Comparison of ENCODE assay signal across 16 cellular contexts in genomic region chr7:136940122-136940521, GRCh38.
DNase-seq lines count a peak whose midpoint lies in the region; ATAC-seq and TF ChIP-seq lines count a peak whose summit lies in the region.
"Had no signal": no experiment of that assay in that cellular context is flagged by ENCODE, and none has a peak within 500 bp of the region (broad histone marks: within the 10 kb centered on the region; RNA-seq: fewer than 3 reads in every experiment).

No MANE protein-coding gene starts in this region.

- H3K4me3 ChIP-seq in heart left ventricle (no peak overlapping the region), IMR-90 (ENCODE audit: insufficient read depth, low read depth, low read length) (no peak overlapping the region)
- H3K4me3 ChIP-seq: BLaER1 treated with 17β-estradiol and CSF1 and Interleukin-3, amounts not matched to agents 10 nM and 100 nM had no signal

- WGBS in heart left ventricle, 4 donors = 43 to 48% (median 47%) methylated on average over 4 of the region's 4 CpGs
- WGBS in IMR-90 (ENCODE audit: extremely low coverage in 2 of 2, insufficient read length in 1 of 2), 2 experiments = 86% methylated on average over 4 of the region's 4 CpGs; no CpG with 5 or more reads in 1 of the 2 experiments

- no peak overlapping the region for H2AFZ ChIP-seq in IMR-90 (replicated peaks; ENCODE audit: low read length, poor library complexity)

- TF ChIP-seq CTCF in heart left ventricle (IDR thresholded peaks at IDR 0.05) = no peak
- no peak for TF ChIP-seq CTCF in IMR-90 (conservative IDR thresholded peaks at IDR 0.05; ENCODE audit: low read depth, low read length)
- no peak for TF ChIP-seq CTCF in mesothelial cell of epicardium (IDR thresholded peaks at IDR 0.05; ENCODE audit: unreplicated experiment)
- TF ChIP-seq CTCF in type B pancreatic cell (conservative IDR thresholded peaks at IDR 0.05) = no peak

- POLR2A ChIA-PET in IMR-90 (lab: Charles Lee; ENCODE audit: unreplicated experiment) = no interaction called here

- H3K4me3 Mint-ChIP-seq in mesothelial cell of epicardium = no peak overlapping the region
- H3K4me3 Mint-ChIP-seq in type B pancreatic cell = no peak overlapping the region
- H3K4me3 Mint-ChIP-seq: B cell; CD8-positive, alpha-beta T cell had no signal

- H3K56ac ChIP-seq in IMR-90 (ENCODE audit: extremely low read depth, insufficient read depth, low read length) = no peak overlapping the region

- peaks cover 5% of the 10 kb centered on the region; the same call in 1 of the 2 replicates for H4K20me1 ChIP-seq in IMR-90 (ENCODE audit: insufficient read depth, low read length)
- H4K20me1 ChIP-seq: BLaER1 treated with 17β-estradiol and CSF1 and Interleukin-3, amounts not matched to agents 10 nM and 100 nM had no signal

- H3K9me3 Mint-ChIP-seq in mesothelial cell of epicardium (peaks cover 2% of the 10 kb centered on the region), type B pancreatic cell (no peaks in the 10 kb centered on the region)
- H3K9me3 Mint-ChIP-seq: CD8-positive, alpha-beta T cell had no signal

- DNase-seq in heart left ventricle (no peak), Right ventricle myocardium inferior (ENCODE audit: missing footprints) (no peak), IMR-90 (no peak), mesothelial cell of epicardium (ENCODE audit: low spot score in 2 of 2, unreplicated experiment in 2 of 2) (no peak), type B pancreatic cell (ENCODE audit: extremely low spot score, unreplicated experiment) (no peak), left colon (no peak)
- DNase-seq: Calu3; CD8-positive, alpha-beta T cell; DMS79 treated with DMSO at 0.1 percent for 48 hours; GF-D8; GOT3; H7 had no signal

- no peak for TF ChIP-seq RAD21 in IMR-90 (IDR thresholded peaks at IDR 0.05; ENCODE audit: low read length)

- H3K23ac ChIP-seq in IMR-90 (ENCODE audit: low read depth, low read length) = peak overlapping the region; percentile 2; the same call in 1 of the 2 replicates

- ATAC-seq in heart left ventricle = peak in 2 of 4 donors; percentile 42 to 51
- ATAC-seq in Right ventricle myocardium inferior = no peak
- ATAC-seq in IMR-90 (ENCODE audit: low read depth) = no peak
- no peak for ATAC-seq in left colon
- ATAC-seq in GM19463 (IDR thresholded peaks at IDR 0.05; ENCODE audit: unreplicated experiment) = no peak
- ATAC-seq: CD8-positive, alpha-beta T cell; HepG2 had no signal

- no peaks in the 10 kb centered on the region for H3K27me3 Mint-ChIP-seq in mesothelial cell of epicardium (ENCODE audit: low read depth)
- no peaks in the 10 kb centered on the region for H3K27me3 Mint-ChIP-seq in type B pancreatic cell
- H3K27me3 Mint-ChIP-seq: B cell had no signal

- no peak overlapping the region for H2BK5ac ChIP-seq in IMR-90 (ENCODE audit: low read depth, low read length, poor library complexity, severe bottlenecking)

- CTCF ChIA-PET in IMR-90 (lab: Yijun Ruan, JAX) = no interaction called here

- peak overlapping the region; percentile 3 for H3K27ac Mint-ChIP-seq in mesothelial cell of epicardium
- peak overlapping the region; percentile 17 for H3K27ac Mint-ChIP-seq in type B pancreatic cell
- H3K27ac Mint-ChIP-seq: B cell; CD8-positive, alpha-beta T cell had no signal

- no peak overlapping the region for H2AK9ac ChIP-seq in IMR-90 (replicated peaks; ENCODE audit: low read depth, low read length, poor library complexity)

- peak overlapping the region in 1 of 2 experiments; percentile 35; a peak in 1 of 4 replicates for H4K8ac ChIP-seq in IMR-90 (ENCODE audit: low read depth in 2 of 2, low read length in 2 of 2)

- H4K5ac ChIP-seq in IMR-90 (ENCODE audit: low read depth, low read length) = no peak overlapping the region; the same call in 1 of the 2 replicates

- H3K18ac ChIP-seq in IMR-90 (ENCODE audit: low read depth, low read length) = peak overlapping the region; percentile 40; the same call in 1 of the 2 replicates

- in situ Hi-C loops in IMR-90 (cut with MboI; ENCODE audit: low sequenced_read_pairs) = no loop called here

- H3K9me3 ChIP-seq in heart left ventricle (no peaks in the 10 kb centered on the region), IMR-90 (ENCODE audit: control insufficient read depth, insufficient read depth, low read length) (no peaks in the 10 kb centered on the region)
- H3K9me3 ChIP-seq: BLaER1 treated with 17β-estradiol and CSF1 and Interleukin-3, amounts not matched to agents 10 nM and 100 nM had no signal

- dilution Hi-C loops in IMR-90 (cut with HindIII; ENCODE audit: low sequenced_read_pairs, unreplicated experiment) = no loop called here

- peaks cover 7% of the 10 kb centered on the region for H3K9me1 ChIP-seq in IMR-90 (ENCODE audit: insufficient read depth, low read length)

- no peak overlapping the region for H3K14ac ChIP-seq in IMR-90 (replicated peaks; ENCODE audit: low read depth, low read length)

- H3K4me1 ChIP-seq in heart left ventricle (peaks cover 0 to 36% (median 6%) of the 10 kb centered on the region in 12 donors), IMR-90 (ENCODE audit: control insufficient read depth, insufficient read depth, low read length) (peaks cover 14% of the 10 kb centered on the region)
- H3K4me1 ChIP-seq: BLaER1 treated with 17β-estradiol and CSF1 and Interleukin-3, amounts not matched to agents 10 nM and 100 nM had no signal

- H3K4ac ChIP-seq in IMR-90 (ENCODE audit: low read depth, low read length) = no peak overlapping the region

- H3K36me3 ChIP-seq in heart left ventricle (no peaks in the 10 kb centered on the region), IMR-90 (ENCODE audit: control insufficient read depth, insufficient read depth, low read length) (peaks cover 20% of the 10 kb centered on the region)
- H3K36me3 ChIP-seq: BLaER1 treated with 17β-estradiol and CSF1 and Interleukin-3, amounts not matched to agents 10 nM and 100 nM had no signal

- H3K4me1 Mint-ChIP-seq in mesothelial cell of epicardium (peaks cover 43% of the 10 kb centered on the region), type B pancreatic cell (ENCODE audit: unreplicated experiment) (peaks cover 13% of the 10 kb centered on the region)
- H3K4me1 Mint-ChIP-seq: B cell had no signal

- peaks cover 32 to 59% of the 10 kb centered on the region in 2 experiments for H3K79me1 ChIP-seq in IMR-90 (ENCODE audit: low read depth in 1 of 2, low read length in 2 of 2)

- peaks cover 7% of the 10 kb centered on the region for H3K36me3 Mint-ChIP-seq in mesothelial cell of epicardium
- no peaks in the 10 kb centered on the region for H3K36me3 Mint-ChIP-seq in type B pancreatic cell
- H3K36me3 Mint-ChIP-seq: CD8-positive, alpha-beta T cell had no signal

- no peak overlapping the region for H3K9ac ChIP-seq in IMR-90 (ENCODE audit: low read depth, low read length)
- H3K9ac ChIP-seq: BLaER1 treated with 17β-estradiol and CSF1 and Interleukin-3, amounts not matched to agents 10 nM and 100 nM had no signal

- H3K27ac ChIP-seq in heart left ventricle = peak overlapping the region; percentile 46 to 90 (median 70)
- no peak overlapping the region for H3K27ac ChIP-seq in IMR-90 (ENCODE audit: insufficient read depth, low read length)
- H3K27ac ChIP-seq: BLaER1 treated with 17β-estradiol and CSF1 and Interleukin-3, amounts not matched to agents 10 nM and 100 nM had no signal

- no peak overlapping the region for H4K91ac ChIP-seq in IMR-90 (ENCODE audit: insufficient read depth, low read depth, low read length)

- no peak overlapping the region for H2BK15ac ChIP-seq in IMR-90 (ENCODE audit: low read depth, low read length)

- TF ChIP-seq POLR2A in heart left ventricle (IDR thresholded peaks at IDR 0.05) (no peak), IMR-90 (IDR thresholded peaks at IDR 0.05; ENCODE audit: low read depth, low read length) (no peak)

- no peak overlapping the region for H2BK20ac ChIP-seq in IMR-90 (ENCODE audit: low read depth, low read length)

- BruUV-seq in IMR-90 (replicated peaks; lab: Mats Ljungman, UMichigan) = no TSS peak

- H3K27me3 ChIP-seq in heart left ventricle (no peaks in the 10 kb centered on the region), IMR-90 (ENCODE audit: control insufficient read depth, insufficient read depth, low read length) (no peaks in the 10 kb centered on the region)
- H3K27me3 ChIP-seq: BLaER1 treated with 17β-estradiol and CSF1 and Interleukin-3, amounts not matched to agents 10 nM and 100 nM had no signal

- H2BK120ac ChIP-seq in IMR-90 (ENCODE audit: low read depth, low read length) = no peak overlapping the region

- intact Hi-C loops in heart left ventricle (cut with DNase I) = no loop called here
- intact Hi-C loops in Right ventricle myocardium inferior (cut with DNase I) = loop anchor here (5.0 kb wide), 1 partner anchor 68 kb away; no protein-coding TSS in a partner anchor
- intact Hi-C loops in IMR-90 (cut with micrococcal nuclease) = loop anchor here (5.0 kb wide), 1 partner anchor 52 kb away; no protein-coding TSS in a partner anchor
- intact Hi-C loops in left colon (cut with DNase I, micrococcal nuclease) = no loop called here

- H2AK5ac ChIP-seq in IMR-90 (ENCODE audit: low read depth, low read length) = no peak overlapping the region

- no peak overlapping the region for H3K4me2 ChIP-seq in IMR-90 (ENCODE audit: low read depth, low read length)
- H3K4me2 ChIP-seq: BLaER1 treated with 17β-estradiol and CSF1 and Interleukin-3, amounts not matched to agents 10 nM and 100 nM had no signal

TF ChIP-seq in IMR-90, 13 proteins besides CTCF, POLR2A, EP300 and RAD21:
- TF ChIP-seq BHLHE40 (IDR thresholded peaks at IDR 0.05; ENCODE audit: low read depth, low read length) = no peak
- no peak for TF ChIP-seq MAZ (IDR thresholded peaks at IDR 0.05; ENCODE audit: borderline replicate concordance, low read depth, low read length)
- TF ChIP-seq ELK1 (IDR thresholded peaks at IDR 0.05; ENCODE audit: borderline replicate concordance, low read depth, low read length) = no peak
- TF ChIP-seq CHD1 (IDR thresholded peaks at IDR 0.05; ENCODE audit: low read depth, low read length) = no peak
- TF ChIP-seq, protein P1, sequence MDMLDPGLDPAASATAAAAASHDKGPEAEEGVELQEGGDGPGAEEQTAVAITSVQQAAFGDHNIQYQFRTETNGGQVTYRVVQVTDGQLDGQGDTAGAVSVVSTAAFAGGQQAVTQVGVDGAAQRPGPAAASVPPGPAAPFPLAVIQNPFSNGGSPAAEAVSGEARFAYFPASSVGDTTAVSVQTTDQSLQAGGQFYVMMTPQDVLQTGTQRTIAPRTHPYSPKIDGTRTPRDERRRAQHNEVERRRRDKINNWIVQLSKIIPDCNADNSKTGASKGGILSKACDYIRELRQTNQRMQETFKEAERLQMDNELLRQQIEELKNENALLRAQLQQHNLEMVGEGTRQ (IDR thresholded peaks at IDR 0.05; ENCODE audit: low read depth, low read length) = no peak
- TF ChIP-seq RFX5 (IDR thresholded peaks at IDR 0.05; ENCODE audit: low read depth, low read length) = no peak

Comparison
In these comparisons a context has a peak if more than half of its experiments do, and no peak if none do; other contexts are left out.
1. intact Hi-C loops: an anchor here in Right ventricle myocardium inferior (5.0 kb wide) and IMR-90 (5.0 kb wide); none called in heart left ventricle and left colon.